ENCODE assay signal across 15 cellular contexts in genomic region chr2:62319061-62319460, GRCh38.
DNase-seq lines count a peak whose midpoint lies in the region; TF ChIP-seq lines count a peak whose summit lies in the region.
"Had no signal": no experiment of that assay in that cellular context is flagged by ENCODE, and none has a peak within 500 bp of the region (broad histone marks: within the 10 kb centered on the region; RNA-seq: fewer than 3 reads in every experiment).

No MANE protein-coding gene starts in this region.

- H3K4me2 ChIP-seq in OCI-LY1 (ENCODE audit: low read length): no peak overlapping the region

- no peaks in the 10 kb centered on the region for H3K36me3 ChIP-seq in OCI-LY1 (ENCODE audit: insufficient read depth, low read length)
- H3K36me3 ChIP-seq: cardiac muscle cell, tibial artery had no signal

- no peak for TF ChIP-seq CTCF in OCI-LY1 (IDR thresholded peaks at IDR 0.05; ENCODE audit: low read length)
- no peak for TF ChIP-seq CTCF in brain (conservative IDR thresholded peaks at IDR 0.05)
- no peak for TF ChIP-seq CTCF in nephron (IDR thresholded peaks at IDR 0.05; ENCODE audit: unreplicated experiment in 3 of 3)
- no peak for TF ChIP-seq CTCF in MCF 10A (IDR thresholded peaks at IDR 0.05; ENCODE audit: unreplicated experiment)

- POLR2A ChIA-PET in MCF 10A (lab: Yijun Ruan, JAX): no interaction called here

- no peak overlapping the region for H3K27ac ChIP-seq in OCI-LY1 (ENCODE audit: low read depth, low read length, poor library complexity, severe bottlenecking)
- H3K27ac ChIP-seq: cardiac muscle cell, tibial artery had no signal

- no peak overlapping the region for H3K4me3 Mint-ChIP-seq in brain
- no peak overlapping the region for H3K4me3 Mint-ChIP-seq in nephron
- no peak overlapping the region for H3K4me3 Mint-ChIP-seq in MCF 10A (ENCODE audit: unreplicated experiment)

- DNase-seq in Caki2 (ENCODE audit: low read depth) (peak; percentile 35), MCF 10A (ENCODE audit: unreplicated experiment) (no peak), mucosa of gallbladder (ENCODE audit: low spot score) (no peak)
- no peak for DNase-seq in activated CD4-positive, CD25-positive, alpha-beta regulatory T cell treated with anti-CD3 and anti-CD28 coated beads, Interleukin-2, amount 50 U/mL, for 72 hours
- DNase-seq in activated CD4-positive, alpha-beta T cell treated with anti-CD3 and anti-CD28 coated beads, Interleukin-2, amount 50 U/mL, for 4 hours: no peak
- DNase-seq: hypothalamus, NCI-H1417, NCI-H526, OCI-M1, SIG-M5, tibial artery had no signal

- H3K9me3 ChIP-seq in OCI-LY1 (ENCODE audit: low read length): no peaks in the 10 kb centered on the region
- H3K9me3 ChIP-seq: tibial artery had no signal

- in situ Hi-C loops in Caki2 (cut with HindIII; ENCODE audit: low pct_unique_long_range_greater_than_20kb, low sequenced_read_pairs): no loop called here

- H3K4me1 Mint-ChIP-seq in brain (peaks cover 23% of the 10 kb centered on the region), nephron (peaks cover 19% of the 10 kb centered on the region), MCF 10A (ENCODE audit: insufficient read depth, unreplicated experiment) (no peaks in the 10 kb centered on the region)

- peaks cover 5% of the 10 kb centered on the region for H3K27me3 Mint-ChIP-seq in brain
- no peaks in the 10 kb centered on the region for H3K27me3 Mint-ChIP-seq in nephron (ENCODE audit: low read depth)
- H3K27me3 Mint-ChIP-seq in MCF 10A (ENCODE audit: insufficient read depth, unreplicated experiment): no peaks in the 10 kb centered on the region

- H3K79me2 ChIP-seq in OCI-LY1 (ENCODE audit: insufficient read depth, low read length): no peaks in the 10 kb centered on the region

- H3K9me2 ChIP-seq in OCI-LY1 (ENCODE audit: low read depth, low read length): no peaks in the 10 kb centered on the region

- BruUV-seq in MCF 10A (replicated peaks; lab: Mats Ljungman, UMichigan): no TSS peak

- no peak overlapping the region for H3K4me3 ChIP-seq in OCI-LY1 (ENCODE audit: low read depth, low read length, poor library complexity, severe bottlenecking)
- H3K4me3 ChIP-seq: cardiac muscle cell, tibial artery had no signal

- H3K27ac Mint-ChIP-seq in brain (peak overlapping the region in 3 of 5 experiments; percentile 26 to 72 (median 38)), nephron (peak overlapping the region in 2 of 3 experiments; percentile 15 to 78), MCF 10A (ENCODE audit: low read depth, unreplicated experiment) (no peak overlapping the region)

- CTCF ChIA-PET in MCF 10A (lab: Yijun Ruan, JAX): no interaction called here

- H3K27me3 ChIP-seq in OCI-LY1 (ENCODE audit: insufficient read depth, low read length): no peaks in the 10 kb centered on the region
- H3K27me3 ChIP-seq: cardiac muscle cell, tibial artery had no signal

- intact Hi-C loops in MCF 10A (cut with micrococcal nuclease): loop anchor here (10.0 kb wide), 1 partner anchor 304 kb away; no protein-coding TSS in a partner anchor

- H3K36me3 Mint-ChIP-seq in brain: no peaks in the 10 kb centered on the region
- no peaks in the 10 kb centered on the region for H3K36me3 Mint-ChIP-seq in nephron (ENCODE audit: low read depth)
- no peaks in the 10 kb centered on the region for H3K36me3 Mint-ChIP-seq in MCF 10A (ENCODE audit: insufficient read depth, unreplicated experiment)

- H3K9me3 Mint-ChIP-seq in brain: peaks cover 0 to 5% (median 0%) of the 10 kb centered on the region in 5 experiments
- peaks cover 1% of the 10 kb centered on the region for H3K9me3 Mint-ChIP-seq in nephron
- no peaks in the 10 kb centered on the region for H3K9me3 Mint-ChIP-seq in MCF 10A (ENCODE audit: unreplicated experiment)

- no peak overlapping the region for H3K9ac ChIP-seq in OCI-LY1 (ENCODE audit: low read length)

- no peaks in the 10 kb centered on the region for H3F3A ChIP-seq in OCI-LY1 (ENCODE audit: insufficient read depth, low read length)

- peaks cover 25% of the 10 kb centered on the region for H3K4me1 ChIP-seq in OCI-LY1 (ENCODE audit: insufficient read depth, low read length, severe bottlenecking)
- H3K4me1 ChIP-seq: tibial artery had no signal

- H2AFZ ChIP-seq in OCI-LY1 (ENCODE audit: low read length): 0 out of 2 replicates have a peak overlapping the region, but pooled peaks have one; percentile 56

- no peaks in the 10 kb centered on the region for H4K20me1 ChIP-seq in OCI-LY1 (ENCODE audit: insufficient read depth, low read length)
